Comparison of ENCODE assay signal across 27 cellular contexts in the genomic region with DNA sequence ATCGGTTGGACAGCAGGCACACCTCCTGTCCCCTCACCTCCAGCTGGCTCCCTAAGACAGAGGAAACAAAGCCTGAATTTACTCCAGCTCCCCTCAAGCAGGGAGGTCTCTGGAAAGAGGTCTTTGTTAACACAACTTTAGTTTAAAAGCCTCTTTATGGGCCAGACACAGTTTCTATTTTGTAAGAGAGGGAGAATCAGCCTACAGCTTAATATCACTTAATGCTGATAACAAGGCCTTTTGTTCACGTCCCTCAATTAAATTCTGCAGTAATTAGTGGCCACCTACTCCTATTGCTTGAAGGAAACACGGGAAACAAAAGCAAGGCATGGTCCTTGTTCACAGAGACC. TPM values are rescaled to one million over a fixed set of nuclear protein-coding genes. Genes with fewer than 3 reads are reported as not detected.
DNase-seq lines count a peak whose midpoint lies in the region; ATAC-seq and TF ChIP-seq lines count a peak whose summit lies in the region.
"Had no signal": no experiment of that assay in that cellular context is flagged by ENCODE, and none has a peak within 500 bp of the region (broad histone marks: within the 10 kb centered on the region; RNA-seq: fewer than 3 reads in every experiment).

No MANE protein-coding gene starts in this region.

- TF ChIP-seq CTCF in WERI-Rb-1 (IDR thresholded peaks at IDR 0.05; ENCODE audit: low read depth, low read length) (no peak), BE2C (IDR thresholded peaks at IDR 0.05; ENCODE audit: low read depth, low read length) (no peak)

- H3K4me3 ChIP-seq in WERI-Rb-1 (ENCODE audit: low read depth, low read length), result no peak overlapping the region
- H3K4me3 ChIP-seq in iPS-18a (ENCODE audit: low read length), result no peak overlapping the region
- no peak overlapping the region for H3K4me3 ChIP-seq in BE2C (ENCODE audit: low read depth, low read length)
- H3K4me3 ChIP-seq: suprapubic skin had no signal

- no peak overlapping the region for H3K9ac ChIP-seq in iPS-18a (ENCODE audit: low read length)

- H3K27me3 ChIP-seq in WERI-Rb-1 (ENCODE audit: insufficient read depth, low read depth, severe bottlenecking) (no peaks in the 10 kb centered on the region), iPS-18a (ENCODE audit: control insufficient read depth, insufficient read depth, low read length) (no peaks in the 10 kb centered on the region), BE2C (no peaks in the 10 kb centered on the region)
- H3K27me3 ChIP-seq: brain microvascular endothelial cell, suprapubic skin had no signal

- peaks cover 6% of the 10 kb centered on the region; the same call in 1 of the 2 replicates for H3K36me3 ChIP-seq in WERI-Rb-1
- H3K36me3 ChIP-seq in iPS-18a (ENCODE audit: control insufficient read depth, low read depth, low read length), result no peaks in the 10 kb centered on the region
- H3K36me3 ChIP-seq in BE2C, result no peaks in the 10 kb centered on the region
- H3K36me3 ChIP-seq: brain microvascular endothelial cell, suprapubic skin had no signal

- peaks cover 17% of the 10 kb centered on the region for H3K4me1 ChIP-seq in iPS-18a (ENCODE audit: control insufficient read depth, low read depth, low read length)
- no peaks in the 10 kb centered on the region for H3K4me1 ChIP-seq in BE2C

- DNase-seq in COLO829 (ENCODE audit: low spot score) (peak; percentile 86), WERI-Rb-1 (no peak), pons (ENCODE audit: low spot score) (peak; percentile 50), middle frontal gyrus (ENCODE audit: extremely low spot score, low spot score) (no peak), left lobe of liver (ENCODE audit: low spot score) (no peak), BE2C (no peak)
- DNase-seq in stimulated activated CD4-positive, alpha-beta T cell treated with anti-CD3 and anti-CD28 coated beads, Interleukin-4, amount 100 ng/mL, for 1 hour, result no peak
- DNase-seq: activated CD4-positive, alpha-beta T cell treated with anti-CD3 and anti-CD28 coated beads, Interleukin-2, amount 50 U/mL, for 48 hours; activated CD4-positive, CD25-positive, alpha-beta regulatory T cell treated with anti-CD3 and anti-CD28 coated beads, Interleukin-2, amount 50 U/mL, for 72 hours; activated naive CD4-positive, alpha-beta T cell treated with anti-CD3 and anti-CD28 coated beads, Interleukin-2, amount 10 ng/mL, durations not matched to agents 7 days and 5 days; activated T-cell treated with anti-CD3 and anti-CD28 coated beads, Interleukin-2, amount 50 U/mL, for 72 hours; brain microvascular endothelial cell; CD8-positive, alpha-beta T cell; EL; hippocampal formation; immature natural killer cell; naive B cell; NCI-H1092 treated with DMSO at 0.1 percent for 48 hours; NCI-H226; NCI-H69; occipital lobe; PC-3; stimulated activated CD4-positive, alpha-beta T cell treated with anti-CD3 and anti-CD28 coated beads, Interleukin-15, amount 100 ng/mL, for 24 hours had no signal

- ATAC-seq in left lobe of liver, result no peak
- ATAC-seq: activated T-cell treated with anti-CD3 and anti-CD28 coated beads, Interleukin-2, amount 50 U/mL, for 72 hours; CD8-positive, alpha-beta T cell; PC-3; SK-N-SH treated with all-trans-retinoic acid at 6 μM for 48 hours; stimulated activated effector memory CD8-positive, alpha-beta T cell treated with anti-CD3 and anti-CD28 coated beads, Interleukin-12 subunit alpha, Interleukin-12 subunit beta, amount 100 ng/mL, for 72 hours had no signal

- H3K27ac ChIP-seq in WERI-Rb-1 (peak overlapping the region; percentile 42), iPS-18a (ENCODE audit: low read length) (peak overlapping the region; percentile 2)
- H3K27ac ChIP-seq: brain microvascular endothelial cell, suprapubic skin had no signal

- H3K9me3 ChIP-seq in WERI-Rb-1 (ENCODE audit: severe bottlenecking) (no peaks in the 10 kb centered on the region), iPS-18a (ENCODE audit: control insufficient read depth, low read depth, low read length) (no peaks in the 10 kb centered on the region), BE2C (no peaks in the 10 kb centered on the region)
- H3K9me3 ChIP-seq: suprapubic skin had no signal

RNA-seq across cellular contexts. Expression of a gene that starts 36.2 kb away (rescaled TPM):
- 25.8 TPM for total RNA-seq in left lobe of liver
- 9.8 TPM for polyA plus RNA-seq in BE2C (2012; ENCODE audit: insufficient read depth, insufficient read length, low read depth)

Comparison
In these comparisons a context has a peak if more than half of its experiments do, and no peak if none do; other contexts are left out.
1. DNase-seq: peak in COLO829 (single experiment) and pons (single experiment); none in WERI-Rb-1 (single experiment), middle frontal gyrus (single experiment), left lobe of liver (single experiment), BE2C (single experiment) and stimulated activated CD4-positive, alpha-beta T cell treated with anti-CD3 and anti-CD28 coated beads, Interleukin-4, amount 100 ng/mL, for 1 hour (single experiment).